In the genomic region with DNA sequence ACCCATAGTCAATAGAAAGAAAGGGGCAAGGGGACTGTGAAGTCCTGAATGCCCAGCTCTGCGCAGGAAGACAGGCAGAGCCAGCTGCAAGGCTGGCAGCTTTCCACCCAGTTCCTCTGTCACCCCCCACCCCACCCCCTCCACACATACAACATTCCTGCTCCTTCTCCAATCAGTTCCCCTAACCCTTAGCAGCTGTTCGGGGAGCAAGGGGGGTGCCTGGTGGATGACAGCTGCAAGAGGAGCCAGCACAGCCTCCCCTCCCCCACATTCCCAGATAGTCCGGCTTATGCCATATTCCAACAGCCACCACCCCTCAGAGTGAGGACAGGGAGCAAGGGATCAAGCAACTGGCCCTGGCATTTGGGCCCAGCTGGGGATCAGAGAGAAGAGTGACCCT, we compare ENCODE assay signal across 8 cellular contexts. TPM values are rescaled to one million over a fixed set of nuclear protein-coding genes. Genes with fewer than 3 reads are reported as not detected.
DNase-seq lines count a peak whose midpoint lies in the region; ATAC-seq and TF ChIP-seq lines count a peak whose summit lies in the region.

No MANE protein-coding gene starts in this region.

- H3K4me1 ChIP-seq in naive thymus-derived CD4-positive, alpha-beta T cell (ENCODE audit: control insufficient read depth in 2 of 2, insufficient read depth in 2 of 2, low read length in 2 of 2) = peaks cover 62 to 73% of the 10 kb centered on the region in 2 donors
- H3K4me1 ChIP-seq in prostate gland (replicated peaks) = no peaks in the 10 kb centered on the region

- no peaks in the 10 kb centered on the region for H3K27me3 ChIP-seq in naive thymus-derived CD4-positive, alpha-beta T cell (ENCODE audit: control insufficient read depth in 2 of 2, insufficient read depth in 2 of 2, low read length in 2 of 2)
- no peaks in the 10 kb centered on the region for H3K27me3 ChIP-seq in prostate gland (replicated peaks; ENCODE audit: insufficient read depth)

- intact Hi-C loops in naive thymus-derived CD4-positive, alpha-beta T cell (cut with micrococcal nuclease) = loop anchor here in 1 of 2 donors (1.0 kb wide), 1 partner anchor 11 kb away; no protein-coding TSS in a partner anchor
- intact Hi-C loops in prostate gland (cut with DNase I) = no loop called here

- TF ChIP-seq POLR2A in prostate gland (IDR thresholded peaks at IDR 0.05) = no peak

- POLR2A ChIA-PET in naive thymus-derived CD4-positive, alpha-beta T cell (lab: Charles Lee) = interaction anchor here (1.5 to 9.5 kb wide), 4 partner anchors 11 to 35 kb away, joined by 5 to 144 read pairs (median 6); a partner anchor contains a TSS

- H3K4me3 ChIP-seq in AG10803 (ENCODE audit: low read length) (no peak overlapping the region), prostate gland (no peak overlapping the region)
- H3K4me3 ChIP-seq in naive thymus-derived CD4-positive, alpha-beta T cell (ENCODE audit: low read length) = peak overlapping the region; percentile 24

- TF ChIP-seq CTCF in AG10803 (conservative IDR thresholded peaks at IDR 0.05; ENCODE audit: low read length) (no peak), prostate gland (IDR thresholded peaks at IDR 0.05) (no peak)

- CTCF ChIA-PET in naive thymus-derived CD4-positive, alpha-beta T cell (lab: Charles Lee) = interaction anchor here (0.6 to 5.7 kb wide), 5 partner anchors 10 to 62 kb away, joined by 3 to 39 read pairs (median 3); a partner anchor contains a TSS

- ATAC-seq in effector memory CD8-positive, alpha-beta T cell (replicated peaks) = no peak
- no peak for ATAC-seq in naive thymus-derived CD4-positive, alpha-beta T cell

- no peaks in the 10 kb centered on the region for H3K9me3 Mint-ChIP-seq in effector memory CD8-positive, alpha-beta T cell
- H3K9me3 Mint-ChIP-seq in naive thymus-derived CD4-positive, alpha-beta T cell = peaks cover 0 to 1% (median 0%) of the 10 kb centered on the region in 11 donors

- H3K36me3 Mint-ChIP-seq in effector memory CD8-positive, alpha-beta T cell (ENCODE audit: insufficient read depth) = peaks cover 70% of the 10 kb centered on the region
- H3K36me3 Mint-ChIP-seq in naive thymus-derived CD4-positive, alpha-beta T cell = peaks cover 0 to 44% (median 24%) of the 10 kb centered on the region in 5 donors

- H3K9me3 ChIP-seq in naive thymus-derived CD4-positive, alpha-beta T cell (ENCODE audit: control insufficient read depth in 2 of 3, low read length in 3 of 3) = no peaks in the 10 kb centered on the region
- no peaks in the 10 kb centered on the region for H3K9me3 ChIP-seq in prostate gland

- H3K4me1 Mint-ChIP-seq in effector memory CD8-positive, alpha-beta T cell (ENCODE audit: low read depth in 2 of 2) = peaks cover 72 to 73% of the 10 kb centered on the region in 2 donors
- peaks cover 73 to 83% (median 79%) of the 10 kb centered on the region in 7 donors for H3K4me1 Mint-ChIP-seq in naive thymus-derived CD4-positive, alpha-beta T cell

- DNase-seq in AG10803 (ENCODE audit: low read depth) = peak; percentile 63
- peak; percentile 85 for DNase-seq in NCI-H1694 (lab: John Stamatoyannopoulos, UW)
- no peak for DNase-seq in effector memory CD8-positive, alpha-beta T cell
- no peak for DNase-seq in naive thymus-derived CD4-positive, alpha-beta T cell
- no peak for DNase-seq in H4 (ENCODE audit: low spot score)
- DNase-seq in stimulated activated CD4-positive, alpha-beta T cell treated with anti-CD3 and anti-CD28 coated beads, Interleukin-12 subunit alpha, Interleukin-12 subunit beta, amount 100 ng/mL, for 4 hours = no peak
- no peak for DNase-seq in prostate gland (ENCODE audit: low spot score)
- DNase-seq in DMS53 treated with DMSO at 0.1 percent for 48 hours (lab: John Stamatoyannopoulos, UW; ENCODE audit: unreplicated experiment) = no peak

- WGBS in prostate gland = 51% methylated on average over 3 of the region's 3 CpGs

- peak overlapping the region; percentile 66 for H3K27ac ChIP-seq in naive thymus-derived CD4-positive, alpha-beta T cell (ENCODE audit: low read depth, low read length)
- H3K27ac ChIP-seq in prostate gland = peak overlapping the region in 1 of 2 donors; percentile 21

- H3K27me3 Mint-ChIP-seq in effector memory CD8-positive, alpha-beta T cell = no peaks in the 10 kb centered on the region
- no peaks in the 10 kb centered on the region for H3K27me3 Mint-ChIP-seq in naive thymus-derived CD4-positive, alpha-beta T cell

- H3K4me3 Mint-ChIP-seq in effector memory CD8-positive, alpha-beta T cell = peak overlapping the region; percentile 43 to 66
- H3K4me3 Mint-ChIP-seq in naive thymus-derived CD4-positive, alpha-beta T cell = peak overlapping the region; percentile 64 to 95 (median 83)

- peak overlapping the region; percentile 85 to 87 for H3K27ac Mint-ChIP-seq in effector memory CD8-positive, alpha-beta T cell
- peak overlapping the region; percentile 90 to 96 (median 95) for H3K27ac Mint-ChIP-seq in naive thymus-derived CD4-positive, alpha-beta T cell

- peaks cover 9 to 61% (median 23%) of the 10 kb centered on the region in 3 experiments for H3K36me3 ChIP-seq in naive thymus-derived CD4-positive, alpha-beta T cell (ENCODE audit: control insufficient read depth in 2 of 3, insufficient read depth in 3 of 3, low read length in 3 of 3)
- H3K36me3 ChIP-seq in prostate gland = no peaks in the 10 kb centered on the region

RNA-seq across cellular contexts. Expression of a gene that starts 9.7 kb away (rescaled TPM):
- total RNA-seq in naive thymus-derived CD4-positive, alpha-beta T cell = 100 to 1,000 TPM; 108 to 236 (median 182) TPM
- polyA plus RNA-seq in naive thymus-derived CD4-positive, alpha-beta T cell = 10 to 100 TPM; 17.0 to 28.5 TPM
- 57.1 and 64.2 TPM in 2 replicates for total RNA-seq in H4 (2014; rRNA removed; shearing (Covaris generic))
- total RNA-seq in prostate gland = 10 to 100 TPM; 35.8 to 66.2 TPM

RNA-seq across cellular contexts. Expression of a gene that starts 27.2 kb away (rescaled TPM):
- total RNA-seq in naive thymus-derived CD4-positive, alpha-beta T cell = not detected
- 1 to 10 TPM in 1 of 2 donors, under 1 TPM in 1; 0.60 to 1.3 TPM for polyA plus RNA-seq in naive thymus-derived CD4-positive, alpha-beta T cell
- total RNA-seq in H4 (2014; rRNA removed; shearing (Covaris generic)) = not detected in 2 replicates
- not detected for total RNA-seq in prostate gland

RNA-seq across cellular contexts. Expression of a gene that starts 34.5 kb away (rescaled TPM):
- 100 to 1,000 TPM in 2 of 5 experiments, 10 to 100 TPM in 3; 64.6 to 117 (median 79.8) TPM for total RNA-seq in naive thymus-derived CD4-positive, alpha-beta T cell
- 1 to 10 TPM; 8.1 to 9.3 TPM for polyA plus RNA-seq in naive thymus-derived CD4-positive, alpha-beta T cell
- total RNA-seq in H4 (2014; rRNA removed; shearing (Covaris generic)) = 14.9 and 22.3 TPM in 2 replicates
- 10 to 100 TPM; 49.8 to 66.1 TPM for total RNA-seq in prostate gland

RNA-seq across cellular contexts. Expression of a gene that starts 52.1 kb away (rescaled TPM):
- 100 to 1,000 TPM; 207 to 278 (median 256) TPM for total RNA-seq in naive thymus-derived CD4-positive, alpha-beta T cell
- 100 to 1,000 TPM; 366 to 393 TPM for polyA plus RNA-seq in naive thymus-derived CD4-positive, alpha-beta T cell
- total RNA-seq in H4 (2014; rRNA removed; shearing (Covaris generic)) = 874 and 1,103 TPM in 2 replicates
- 100 to 1,000 TPM; 201 to 229 TPM for total RNA-seq in prostate gland

RNA-seq across cellular contexts. Expression of a gene that starts 57.5 kb away (rescaled TPM):
- total RNA-seq in naive thymus-derived CD4-positive, alpha-beta T cell = 10 to 100 TPM; 34.0 to 83.9 (median 41.4) TPM
- 10 to 100 TPM; 19.1 to 19.7 TPM for polyA plus RNA-seq in naive thymus-derived CD4-positive, alpha-beta T cell
- total RNA-seq in H4 (2014; rRNA removed; shearing (Covaris generic)) = 45.8 and 46.5 TPM in 2 replicates
- 10 to 100 TPM; 20.8 to 21.8 TPM for total RNA-seq in prostate gland

Comparison
In these comparisons a context has a peak if more than half of its experiments do, and no peak if none do; other contexts are left out.
1. DNase-seq: peak in AG10803 (single experiment) and NCI-H1694 (single experiment); none in effector memory CD8-positive, alpha-beta T cell (0 of 3), naive thymus-derived CD4-positive, alpha-beta T cell (0 of 9), H4 (single experiment), stimulated activated CD4-positive, alpha-beta T cell treated with anti-CD3 and anti-CD28 coated beads, Interleukin-12 subunit alpha, Interleukin-12 subunit beta, amount 100 ng/mL, for 4 hours (single experiment), prostate gland (single experiment) and DMS53 treated with DMSO at 0.1 percent for 48 hours (single experiment).